ENCODE assay signal across 39 cellular contexts in genomic region chr12:52752516-52752915, GRCh38. TPM values are rescaled to one million over a fixed set of nuclear protein-coding genes. Genes with fewer than 3 reads are reported as not detected.
"Had no signal": no experiment of that assay in that cellular context is flagged by ENCODE, and none has a peak within 500 bp of the region (broad histone marks: within the 10 kb centered on the region; RNA-seq: fewer than 3 reads in every experiment).

No MANE protein-coding gene starts in this region.

- H3K36me3 ChIP-seq: MG63 had no signal

- H3K27ac ChIP-seq: KMS-11 had no signal

- DNase-seq: Karpas-422, Kasumi-1, MG63, MM.1S, MV-4-11, NCI-H1048, NCI-H1092, NCI-H1092 treated with DMSO at 0.1 percent for 48 hours, NCI-H1105, NCI-H1105 treated with DMSO at 0.1 percent for 48 hours, NCI-H1417, NCI-H1417 treated with DMSO at 0.1 percent for 48 hours, NCI-H1436, NCI-H1436 treated with DMSO at 0.1 percent for 48 hours, NCI-H146, NCI-H1694, NCI-H1694 treated with DMSO at 0.1 percent for 48 hours, NCI-H187, NCI-H187 treated with DMSO at 0.1 percent for 48 hours, NCI-H1930, NCI-H2029, NCI-H2029 treated with DMSO at 0.1 percent for 48 hours, NCI-H2081, NCI-H2081 treated with DMSO at 0.1 percent for 48 hours, NCI-H2107, NCI-H2171, NCI-H2171 treated with DMSO at 0.1 percent for 48 hours, NCI-H2227 treated with DMSO at 0.1 percent for 48 hours, NCI-H226, NCI-H345, NCI-H446, NCI-H446 treated with DMSO at 0.1 percent for 48 hours, NCI-H510A, NCI-H510A treated with DMSO at 0.1 percent for 48 hours had no signal

- H3K9me3 ChIP-seq: MG63 had no signal

- H3K4me3 ChIP-seq: MG63 had no signal

RNA-seq across cellular contexts. Expression of gene KRT76, which starts 24.6 kb away (rescaled TPM):
- total RNA-seq: LHCN-M2, M059J, MCF 10A, NCI-H460 had no signal

RNA-seq across cellular contexts. Expression of gene KRT3, which starts 43.4 kb away (rescaled TPM):
- total RNA-seq: LHCN-M2, M059J, MCF 10A, NCI-H460 had no signal

RNA-seq across cellular contexts. Expression of gene KRT77, which starts 49.2 kb away (rescaled TPM):
- total RNA-seq: LHCN-M2, M059J, MCF 10A, NCI-H460 had no signal
